8 cellular contexts compared by ENCODE assay signal in genomic region chr12:111757361-111758119, GRCh38. TPM values are rescaled to one million over a fixed set of nuclear protein-coding genes. Genes with fewer than 3 reads are reported as not detected.
DNase-seq lines count a peak whose midpoint lies in the region; ATAC-seq and TF ChIP-seq lines count a peak whose summit lies in the region.

No MANE protein-coding gene starts in this region.

- peak; percentile 23 for TF ChIP-seq POLR2A in GM18505 (IDR thresholded peaks at IDR 0.05; ENCODE audit: borderline replicate concordance, extremely low read depth, insufficient read depth, insufficient read length)

- TF ChIP-seq CTCF in brain microvascular endothelial cell (IDR thresholded peaks at IDR 0.05; ENCODE audit: low read depth, low read length, missing control alignments) (no peak), mesothelial cell of epicardium (IDR thresholded peaks at IDR 0.05; ENCODE audit: unreplicated experiment) (no peak), BE2C (IDR thresholded peaks at IDR 0.05; ENCODE audit: low read depth, low read length) (no peak)

- no peak overlapping the region for H3K27ac ChIP-seq in brain microvascular endothelial cell

- H3K36me3 ChIP-seq in brain microvascular endothelial cell (replicated peaks) (no peaks in the 10 kb centered on the region), BE2C (no peaks in the 10 kb centered on the region)

- H3K9me3 ChIP-seq in BE2C = no peaks in the 10 kb centered on the region

- H3K27ac Mint-ChIP-seq in mesothelial cell of epicardium = peak overlapping the region; percentile 69

- peak; percentile 85 for DNase-seq in Jurkat, Clone E6-1 (ENCODE audit: low read depth, low spot score)
- peak; percentile 33 for DNase-seq in brain microvascular endothelial cell
- no peak for DNase-seq in mesothelial cell of epicardium (ENCODE audit: low spot score in 2 of 2, unreplicated experiment in 2 of 2)
- no peak for DNase-seq in BE2C
- DNase-seq in OCI-M2 (lab: John Stamatoyannopoulos, UW; ENCODE audit: unreplicated experiment) = no peak
- DNase-seq in NCI-H345 (lab: John Stamatoyannopoulos, UW) = no peak

- H3K4me1 ChIP-seq in BE2C = peaks cover 4% of the 10 kb centered on the region; the same call in 1 of the 2 replicates

- H3K27me3 ChIP-seq in brain microvascular endothelial cell (replicated peaks) (no peaks in the 10 kb centered on the region), BE2C (no peaks in the 10 kb centered on the region)

- no peak overlapping the region for H3K4me3 Mint-ChIP-seq in mesothelial cell of epicardium

- H3K4me1 Mint-ChIP-seq in mesothelial cell of epicardium = peaks cover 11% of the 10 kb centered on the region

- ATAC-seq in GM18505 (IDR thresholded peaks at IDR 0.05; ENCODE audit: unreplicated experiment) (no peak), GM21360 (IDR thresholded peaks at IDR 0.05; ENCODE audit: unreplicated experiment) (no peak)

- in situ Hi-C loops in brain microvascular endothelial cell (cut with HindIII; ENCODE audit: low pct_ligation_motif_present, low sequenced_read_pairs) = no loop called here

- no peaks in the 10 kb centered on the region for H3K27me3 Mint-ChIP-seq in mesothelial cell of epicardium (ENCODE audit: low read depth)

- no peak overlapping the region for H3K4me3 ChIP-seq in Jurkat, Clone E6-1 (ENCODE audit: low read length)
- H3K4me3 ChIP-seq in brain microvascular endothelial cell (ENCODE audit: low read depth, low read length) (no peak overlapping the region), BE2C (ENCODE audit: low read depth, low read length) (no peak overlapping the region)

- no peaks in the 10 kb centered on the region for H3K9me3 Mint-ChIP-seq in mesothelial cell of epicardium

- H3K36me3 Mint-ChIP-seq in mesothelial cell of epicardium = peaks cover 3% of the 10 kb centered on the region

RNA-seq across cellular contexts. Expression of gene ALDH2, which starts 9.2 kb away (rescaled TPM):
- polyA plus RNA-seq in Jurkat, Clone E6-1 (2012; ENCODE audit: insufficient read depth, insufficient read length) = not detected
- 41.6 to 45.8 TPM (median 41.7 TPM) in 3 replicates for total RNA-seq in mesothelial cell of epicardium
- 103 TPM for polyA plus RNA-seq in BE2C (2012; ENCODE audit: insufficient read depth, insufficient read length, low read depth)

Comparison
In these comparisons a context has a peak if more than half of its experiments do, and no peak if none do; other contexts are left out.
1. DNase-seq: peak in Jurkat, Clone E6-1 (single experiment) and brain microvascular endothelial cell (single experiment); none in mesothelial cell of epicardium (0 of 2), BE2C (single experiment), OCI-M2 (single experiment) and NCI-H345 (single experiment).